In the genomic region with DNA sequence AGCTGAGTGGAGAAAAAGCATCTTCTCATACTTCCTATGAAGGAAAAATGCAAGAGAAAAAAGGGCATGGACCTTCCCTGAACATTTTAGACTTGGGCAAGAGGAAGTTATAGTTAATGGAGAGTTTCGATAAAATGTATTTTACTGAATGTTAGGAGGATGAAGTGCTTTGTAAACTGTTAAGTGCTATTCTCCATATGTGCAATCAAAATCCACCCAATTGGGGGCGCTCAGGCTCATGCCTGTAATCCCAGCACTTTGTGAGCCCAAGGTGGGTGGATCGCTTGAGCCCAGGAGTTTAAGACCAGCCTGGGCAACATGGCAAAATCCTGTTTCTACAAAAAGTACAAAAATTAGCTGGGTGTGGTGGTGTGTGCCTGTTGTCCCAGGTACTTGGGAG, we compare ENCODE assay signal across 24 cellular contexts. TPM values are rescaled to one million over a fixed set of nuclear protein-coding genes. Genes with fewer than 3 reads are reported as not detected.
DNase-seq lines count a peak whose midpoint lies in the region; ATAC-seq, FAIRE-seq and TF ChIP-seq lines count a peak whose summit lies in the region.
"Had no signal": no experiment of that assay in that cellular context is flagged by ENCODE, and none has a peak within 500 bp of the region (broad histone marks: within the 10 kb centered on the region; RNA-seq: fewer than 3 reads in every experiment).

No MANE protein-coding gene starts in this region.

- CTCF ChIA-PET in K562 (lab: Yijun Ruan, JAX; ENCODE audit: low intra/inter-chr PET ratio) = interaction anchor here (0.6 to 0.9 kb wide), 2 partner anchors 124 to 147 kb away, joined by 3 to 4 read pairs; no protein-coding TSS in a partner anchor

- peaks cover 4% of the 10 kb centered on the region; the same call in 1 of the 2 replicates for H3K79me2 ChIP-seq in OCI-LY1 (ENCODE audit: insufficient read depth, low read length)
- H3K79me2 ChIP-seq in K562 (ENCODE audit: control insufficient read depth, insufficient read depth, low read length) = peaks cover 19% of the 10 kb centered on the region

- TF ChIP-seq RAD21 in K562 (CRISPR knock-in tag; conservative IDR thresholded peaks at IDR 0.05 in 1 of 2, IDR thresholded peaks at IDR 0.05 in 1 of 2) = peak; percentile 28 to 60; a peak in 3 of 4 replicates

- H3K9me2 ChIP-seq in OCI-LY1 (ENCODE audit: low read depth, low read length) = no peaks in the 10 kb centered on the region

- FAIRE-seq in K562 (lab: Jason Lieb, UNC) = peak; percentile 74
- FAIRE-seq: frontal cortex had no signal

- peaks cover 2% of the 10 kb centered on the region for H3K36me3 Mint-ChIP-seq in activated naive CD8-positive, alpha-beta T cell
- peaks cover 14% of the 10 kb centered on the region for H3K36me3 Mint-ChIP-seq in activated naive CD8-positive, alpha-beta T cell treated with anti-CD3 and anti-CD28 coated beads, Interleukin-2, amount 50 U/mL, for 24 hours (ENCODE audit: low read depth)

- TF ChIP-seq POLR2A in K562 (conservative IDR thresholded peaks at IDR 0.05) = no peak
- no peak for TF ChIP-seq POLR2A in spleen (IDR thresholded peaks at IDR 0.05)
- TF ChIP-seq POLR2A in heart left ventricle (IDR thresholded peaks at IDR 0.05) = no peak

- H3K4me2 ChIP-seq in OCI-LY1 (ENCODE audit: low read length) (no peak overlapping the region), K562 (ENCODE audit: insufficient read depth, low read length) (no peak overlapping the region)

- H3K27me3 ChIP-seq in OCI-LY1 (ENCODE audit: insufficient read depth, low read length) = no peaks in the 10 kb centered on the region
- no peaks in the 10 kb centered on the region for H3K27me3 ChIP-seq in K562 (ENCODE audit: control insufficient read depth in 2 of 2, insufficient read depth in 2 of 2, low read length in 2 of 2)
- no peaks in the 10 kb centered on the region for H3K27me3 ChIP-seq in spleen (replicated peaks in 1 of 7)
- H3K27me3 ChIP-seq in heart left ventricle = no peaks in the 10 kb centered on the region
- H3K27me3 ChIP-seq: dorsolateral prefrontal cortex had no signal

- H2AFZ ChIP-seq in OCI-LY1 (ENCODE audit: low read length) = no peak overlapping the region
- 0 out of 2 replicates have a peak overlapping the region, but pooled peaks have one; percentile 33 for H2AFZ ChIP-seq in K562 (ENCODE audit: low read depth, low read length)

- TF ChIP-seq CTCF in OCI-LY1 (IDR thresholded peaks at IDR 0.05; ENCODE audit: low read length) (peak; percentile 40; the same call in 1 of the 2 replicates), K562 (IDR thresholded peaks at IDR 0.05 in 2 of 3, conservative IDR thresholded peaks at IDR 0.05 in 1 of 3; ENCODE audit: insufficient read depth in 2 of 3, low read depth in 1 of 3, low read length in 3 of 3) (peak in 2 of 3 experiments; percentile 44 to 58; a peak in 3 of 6 replicates), spleen (IDR thresholded peaks at IDR 0.05 in 8 of 11, conservative IDR thresholded peaks at IDR 0.05 in 3 of 11) (no peak), heart left ventricle (IDR thresholded peaks at IDR 0.05) (no peak)

- 38% methylated on average over 3 of the region's 3 CpGs for WGBS in K562 (ENCODE audit: insufficient coverage, low coverage, missing lambda C conversion rate)
- WGBS in spleen, 5 donors = 92 to 100% (median 96%) methylated on average over 3 of the region's 3 CpGs
- 92 to 97% (median 95%) methylated on average over 3 of the region's 3 CpGs for WGBS in heart left ventricle, 4 donors

- no peaks in the 10 kb centered on the region for H3K9me3 ChIP-seq in OCI-LY1 (ENCODE audit: low read length)
- H3K9me3 ChIP-seq in K562 (replicated peaks; ENCODE audit: control insufficient read depth, insufficient read depth, low read depth, low read length) = no peaks in the 10 kb centered on the region
- H3K9me3 ChIP-seq in spleen = no peaks in the 10 kb centered on the region
- no peaks in the 10 kb centered on the region for H3K9me3 ChIP-seq in heart left ventricle
- H3K9me3 ChIP-seq: psoas muscle had no signal

- TF ChIP-seq EP300 in K562 (IDR thresholded peaks at IDR 0.05; ENCODE audit: low read length) = no peak

- ATAC-seq in activated naive CD8-positive, alpha-beta T cell treated with anti-CD3 and anti-CD28 coated beads, Interleukin-2, amount 50 U/mL, for 24 hours = no peak
- ATAC-seq in K562 (no peak), heart left ventricle (no peak)
- ATAC-seq: CD8-positive, alpha-beta T cell; left colon; psoas muscle had no signal

- H3K4me3 ChIP-seq in OCI-LY1 (ENCODE audit: low read depth, low read length, poor library complexity, severe bottlenecking) (no peak overlapping the region), K562 (no peak overlapping the region), spleen (no peak overlapping the region), heart left ventricle (no peak overlapping the region)

- no peak overlapping the region for H3K9ac ChIP-seq in OCI-LY1 (ENCODE audit: low read length)
- H3K9ac ChIP-seq in K562 (ENCODE audit: insufficient read depth in 1 of 2, low read depth in 2 of 2, low read length in 2 of 2) = 0 out of 4 replicates have a peak overlapping the region, but pooled peaks of 1 of the 2 experiments have one; percentile 85

- POLR2A ChIA-PET in K562 (lab: Yijun Ruan, JAX) = interaction anchor here (1.7 to 4.2 kb wide), 2 partner anchors 9 to 15 kb away, joined by 4 to 26 read pairs; partner anchors contain the start of gene PAN2

- no peaks in the 10 kb centered on the region for H3K9me3 Mint-ChIP-seq in activated naive CD8-positive, alpha-beta T cell (ENCODE audit: low read depth)
- H3K9me3 Mint-ChIP-seq in activated naive CD8-positive, alpha-beta T cell treated with anti-CD3 and anti-CD28 coated beads, Interleukin-2, amount 50 U/mL, for 24 hours = no peaks in the 10 kb centered on the region
- H3K9me3 Mint-ChIP-seq: activated T-helper 2 cell treated with anti-CD3 and anti-CD28 coated beads, Interferon-gamma antibody, Interleukin-2, Interleukin-4, amounts not matched to agents 10 μg/mL and 5 μg/mL and 100 μg/mL, durations not matched to agents 14 hours and 24 hours and 36 hours; CD8-positive, alpha-beta T cell had no signal

- H4K20me1 ChIP-seq in OCI-LY1 (ENCODE audit: insufficient read depth, low read length) = no peaks in the 10 kb centered on the region
- no peaks in the 10 kb centered on the region for H4K20me1 ChIP-seq in K562 (replicated peaks; ENCODE audit: control insufficient read depth, insufficient read depth, low read length)

- no peaks in the 10 kb centered on the region for H3K27me3 Mint-ChIP-seq in activated naive CD8-positive, alpha-beta T cell
- no peaks in the 10 kb centered on the region for H3K27me3 Mint-ChIP-seq in activated naive CD8-positive, alpha-beta T cell treated with anti-CD3 and anti-CD28 coated beads, Interleukin-2, amount 50 U/mL, for 24 hours

- H3K9me1 ChIP-seq in K562 (ENCODE audit: control insufficient read depth, insufficient read depth, low read length) = no peaks in the 10 kb centered on the region

- intact Hi-C loops in K562 (cut with micrococcal nuclease) (loop anchor here (2.0 to 5.0 kb wide), 2 partner anchors 15 to 60 kb away; partner anchors contain the start of gene PAN2), spleen (cut with DNase I; ENCODE audit: low total_unique reads) (no loop called here), heart left ventricle (cut with DNase I) (loop anchor here in 3 of 10 donors (5.0 to 10.0 kb wide), 4 partner anchors 147 to 200 kb away; partner anchors contain the start of genes SPRYD4 (in 2 of the 3), ESYT1 (in 1 of the 3), RPL41 (in 1 of the 3) and ZC3H10 (in 1 of the 3))

- BruUV-seq in K562 (replicated peaks; lab: Mats Ljungman, UMichigan) = no TSS peak

- in situ Hi-C loops in K562 (cut with MboI) = no loop called here

- H3K27ac ChIP-seq in OCI-LY1 (ENCODE audit: low read depth, low read length, poor library complexity, severe bottlenecking) = no peak overlapping the region
- 0 out of 3 replicates have a peak overlapping the region, but pooled peaks have one; percentile 28 for H3K27ac ChIP-seq in K562 (ENCODE audit: extremely low read depth, low read depth, low read length)
- no peak overlapping the region for H3K27ac ChIP-seq in spleen
- no peak overlapping the region for H3K27ac ChIP-seq in heart left ventricle

- H3K36me3 ChIP-seq in OCI-LY1 (ENCODE audit: insufficient read depth, low read length) (peaks cover 33% of the 10 kb centered on the region; the same call in 1 of the 2 replicates), K562 (ENCODE audit: control insufficient read depth, insufficient read depth, low read length) (peaks cover 49% of the 10 kb centered on the region), spleen (peaks cover 0 to 71% (median 38%) of the 10 kb centered on the region in 6 donors), heart left ventricle (peaks cover 0 to 73% (median 50%) of the 10 kb centered on the region in 9 donors)

- H3F3A ChIP-seq in OCI-LY1 (ENCODE audit: insufficient read depth, low read length) = no peaks in the 10 kb centered on the region

- H3K4me1 ChIP-seq in OCI-LY1 (ENCODE audit: insufficient read depth, low read length, severe bottlenecking) = peaks cover 18% of the 10 kb centered on the region
- peaks cover 11% of the 10 kb centered on the region in 2 experiments; a peak in 4 of 5 replicates for H3K4me1 ChIP-seq in K562 (replicated peaks in 1 of 2; ENCODE audit: control insufficient read depth in 2 of 2, insufficient read depth in 2 of 2, low read length in 2 of 2)
- H3K4me1 ChIP-seq in spleen = peaks cover 6 to 30% (median 21%) of the 10 kb centered on the region in 6 donors
- peaks cover 0 to 20% (median 13%) of the 10 kb centered on the region in 12 donors for H3K4me1 ChIP-seq in heart left ventricle

- no peak for DNase-seq in activated naive CD8-positive, alpha-beta T cell treated with anti-CD3 and anti-CD28 coated beads, Interleukin-2, amount 50 U/mL, for 24 hours
- DNase-seq in K562 (ENCODE audit: extremely low read depth in 1 of 4, low spot score in 3 of 4) = peak in 1 of 4 experiments; percentile 34
- DNase-seq in stimulated activated naive CD4-positive, alpha-beta T cell (lab: John Stamatoyannopoulos, UW) = no peak
- no peak for DNase-seq in spleen
- DNase-seq in OCI-M2 (lab: John Stamatoyannopoulos, UW; ENCODE audit: unreplicated experiment) = no peak
- DNase-seq in heart left ventricle = no peak
- DNase-seq: amniotic stem cell; CD8-positive, alpha-beta T cell; erythroblast; Kasumi-1; left colon; NCI-H1105 treated with DMSO at 0.1 percent for 48 hours; NCI-H510A; psoas muscle; SHP77 treated with DMSO at 0.1 percent for 48 hours; stimulated activated CD8-positive, alpha-beta memory T cell treated with anti-CD3 and anti-CD28 coated beads, Interleukin-4, amount 100 ng/mL, for 48 hours; substantia nigra had no signal

- peak overlapping the region; percentile 78 for H3K27ac Mint-ChIP-seq in activated naive CD8-positive, alpha-beta T cell
- H3K27ac Mint-ChIP-seq in activated naive CD8-positive, alpha-beta T cell treated with anti-CD3 and anti-CD28 coated beads, Interleukin-2, amount 50 U/mL, for 24 hours = no peak overlapping the region
- H3K27ac Mint-ChIP-seq: activated T-helper 2 cell treated with anti-CD3 and anti-CD28 coated beads, Interferon-gamma antibody, Interleukin-2, Interleukin-4, amounts not matched to agents 10 μg/mL and 5 μg/mL and 100 μg/mL, durations not matched to agents 14 hours and 24 hours and 36 hours; CD8-positive, alpha-beta T cell had no signal

- no peak overlapping the region for H3K4me3 Mint-ChIP-seq in activated naive CD8-positive, alpha-beta T cell
- H3K4me3 Mint-ChIP-seq in activated naive CD8-positive, alpha-beta T cell treated with anti-CD3 and anti-CD28 coated beads, Interleukin-2, amount 50 U/mL, for 24 hours = no peak overlapping the region
- H3K4me3 Mint-ChIP-seq: CD8-positive, alpha-beta T cell had no signal

- peaks cover 11% of the 10 kb centered on the region for H3K4me1 Mint-ChIP-seq in activated naive CD8-positive, alpha-beta T cell (ENCODE audit: low read depth)
- peaks cover 21% of the 10 kb centered on the region for H3K4me1 Mint-ChIP-seq in activated naive CD8-positive, alpha-beta T cell treated with anti-CD3 and anti-CD28 coated beads, Interleukin-2, amount 50 U/mL, for 24 hours

RNA-seq across cellular contexts. Expression of gene CNPY2, which starts 1.9 kb away (rescaled TPM):
- total RNA-seq in K562 (2011; cell fraction: chromatin; rRNA removed; ENCODE audit: low replicate concordance) = 149 and 200 TPM in 2 replicates
- 156 TPM in 2 replicates for total RNA-seq in K562 (2011; cell fraction: nucleolus; rRNA removed)
- 170 and 172 TPM in 2 replicates for total RNA-seq in K562 (2011; cell fraction: nucleoplasm; rRNA removed)
- total RNA-seq in K562 (2014; rRNA removed) (92.1 and 99.8 TPM in 2 replicates), K562 (2014; rRNA removed; fragmentation: Illumina TruSeq; extraction: Trizol) (147 and 150 TPM in 2 replicates), K562 (2015; rRNA removed; fragmentation: Illumina TruSeq; extraction: Trizol) (134 and 138 TPM in 2 replicates), K562 (2021) (126 and 135 TPM in 2 replicates), spleen (10 to 100 TPM; 63.0 to 79.7 (median 71.9) TPM), heart left ventricle (10 to 100 TPM; 26.8 to 61.0 (median 35.6) TPM)
- polyA plus RNA-seq in K562 (2011; rRNA removed) (181 and 190 TPM in 2 replicates), K562 (2014; fragmentation: Illumina TruSeq; extraction: Trizol) (139 and 142 TPM in 2 replicates), K562 (2014; fragmentation: Nextera tagmentation; extraction: Ambion mirVana) (10 to 100 TPM; 33.8 to 45.0 TPM), K562 (2014; rRNA removed) (163 and 169 TPM in 2 replicates), spleen (10 to 100 TPM; 81.9 to 86.9 (median 86.7) TPM), heart left ventricle (10 to 100 TPM; 64.2 to 67.3 TPM)
- 120 and 165 TPM in 2 replicates for polyA plus RNA-seq in K562 (2011; cell fraction: cytosol; rRNA removed)
- polyA plus RNA-seq in K562 (2011; cell fraction: nucleus; rRNA removed) = 78.9 and 103 TPM in 2 replicates
- 118 and 164 TPM in 2 replicates for polyA plus RNA-seq in K562 (2012)
- polyA minus RNA-seq in K562 (2011; rRNA and poly(A)+ RNA removed) = 106 and 114 TPM in 2 replicates
- polyA minus RNA-seq in K562 (2011; cell fraction: cytosol; rRNA and poly(A)+ RNA removed) = 30.3 and 31.9 TPM in 2 replicates
- polyA minus RNA-seq in K562 (2011; cell fraction: nucleus; rRNA and poly(A)+ RNA removed) = 22.1 and 38.5 TPM in 2 replicates

RNA-seq across cellular contexts. Expression of gene PAN2, which starts 16.1 kb away (rescaled TPM):
- total RNA-seq in K562 (2011; cell fraction: chromatin; rRNA removed; ENCODE audit: low replicate concordance) = 615 and 739 TPM in 2 replicates
- 296 and 318 TPM in 2 replicates for total RNA-seq in K562 (2011; cell fraction: nucleolus; rRNA removed)
- 263 and 299 TPM in 2 replicates for total RNA-seq in K562 (2011; cell fraction: nucleoplasm; rRNA removed)
- 25.0 and 25.6 TPM in 2 replicates for total RNA-seq in K562 (2014; rRNA removed)
- total RNA-seq in K562 (2014; rRNA removed; fragmentation: Illumina TruSeq; extraction: Trizol) = 25.9 and 26.0 TPM in 2 replicates
- total RNA-seq in K562 (2015; rRNA removed; fragmentation: Illumina TruSeq; extraction: Trizol) = 21.6 and 21.7 TPM in 2 replicates
- total RNA-seq in K562 (2021) = 40.2 and 51.4 TPM in 2 replicates
- polyA plus RNA-seq in K562 (2011; rRNA removed) = 66.1 and 134 TPM in 2 replicates
- polyA plus RNA-seq in K562 (2011; cell fraction: cytosol; rRNA removed) = 22.2 and 36.4 TPM in 2 replicates
- 942 and 1,795 TPM in 2 replicates for polyA plus RNA-seq in K562 (2011; cell fraction: nucleus; rRNA removed)
- 42.1 and 71.3 TPM in 2 replicates for polyA plus RNA-seq in K562 (2012)
- polyA plus RNA-seq in K562 (2014; fragmentation: Illumina TruSeq; extraction: Trizol) = 29.1 and 35.3 TPM in 2 replicates
- polyA plus RNA-seq in K562 (2014; fragmentation: Nextera tagmentation; extraction: Ambion mirVana) = 10 to 100 TPM; 15.0 to 23.9 TPM
- 39.4 and 65.2 TPM in 2 replicates for polyA plus RNA-seq in K562 (2014; rRNA removed)
- polyA minus RNA-seq in K562 (2011; rRNA and poly(A)+ RNA removed) = 27.5 and 64.2 TPM in 2 replicates
- 13.0 and 14.8 TPM in 2 replicates for polyA minus RNA-seq in K562 (2011; cell fraction: cytosol; rRNA and poly(A)+ RNA removed)
- polyA minus RNA-seq in K562 (2011; cell fraction: nucleus; rRNA and poly(A)+ RNA removed) = 98.8 and 223 TPM in 2 replicates
- total RNA-seq in spleen = 100 to 1,000 TPM in 4 of 7 donors, 10 to 100 TPM in 3; 47.4 to 132 (median 100) TPM
- polyA plus RNA-seq in spleen = 10 to 100 TPM; 34.8 to 56.5 (median 54.4) TPM
- total RNA-seq in heart left ventricle = 10 to 100 TPM; 12.3 to 43.8 (median 38.2) TPM
- polyA plus RNA-seq in heart left ventricle = 10 to 100 TPM; 15.1 to 44.7 TPM

RNA-seq across cellular contexts. Expression of gene CS, which starts 17.5 kb away (rescaled TPM):
- 232 and 281 TPM in 2 replicates for total RNA-seq in K562 (2011; cell fraction: chromatin; rRNA removed; ENCODE audit: low replicate concordance)
- total RNA-seq in K562 (2011; cell fraction: nucleolus; rRNA removed) = 149 and 156 TPM in 2 replicates
- total RNA-seq in K562 (2011; cell fraction: nucleoplasm; rRNA removed) = 189 and 239 TPM in 2 replicates
- total RNA-seq in K562 (2014; rRNA removed) = 103 and 130 TPM in 2 replicates
- total RNA-seq in K562 (2014; rRNA removed; fragmentation: Illumina TruSeq; extraction: Trizol) = 149 and 156 TPM in 2 replicates
- total RNA-seq in K562 (2015; rRNA removed; fragmentation: Illumina TruSeq; extraction: Trizol) = 164 and 168 TPM in 2 replicates
- total RNA-seq in K562 (2021) = 365 and 375 TPM in 2 replicates
- polyA plus RNA-seq in K562 (2011; rRNA removed) = 107 and 183 TPM in 2 replicates
- 101 and 152 TPM in 2 replicates for polyA plus RNA-seq in K562 (2011; cell fraction: cytosol; rRNA removed)
- polyA plus RNA-seq in K562 (2011; cell fraction: nucleus; rRNA removed) = 173 and 189 TPM in 2 replicates
- polyA plus RNA-seq in K562 (2012) = 183 and 226 TPM in 2 replicates
- polyA plus RNA-seq in K562 (2014; fragmentation: Illumina TruSeq; extraction: Trizol) = 301 and 390 TPM in 2 replicates
- 100 to 1,000 TPM in 1 of 2 experiments, 10 to 100 TPM in 1; 99.9 to 239 TPM for polyA plus RNA-seq in K562 (2014; fragmentation: Nextera tagmentation; extraction: Ambion mirVana)
- polyA plus RNA-seq in K562 (2014; rRNA removed) = 109 and 122 TPM in 2 replicates
- 150 and 226 TPM in 2 replicates for polyA minus RNA-seq in K562 (2011; rRNA and poly(A)+ RNA removed)
- 315 and 351 TPM in 2 replicates for polyA minus RNA-seq in K562 (2011; cell fraction: cytosol; rRNA and poly(A)+ RNA removed)
- polyA minus RNA-seq in K562 (2011; cell fraction: nucleus; rRNA and poly(A)+ RNA removed) = 64.2 and 101 TPM in 2 replicates
- 100 to 1,000 TPM; 115 to 141 (median 132) TPM for total RNA-seq in spleen
- polyA plus RNA-seq in spleen = 10 to 100 TPM; 35.6 to 45.8 (median 36.6) TPM
- total RNA-seq in heart left ventricle = 100 to 1,000 TPM; 489 to 866 (median 662) TPM
- polyA plus RNA-seq in heart left ventricle = 100 to 1,000 TPM; 165 to 291 TPM

RNA-seq across cellular contexts. Expression of gene IL23A, which starts 21.0 kb away (rescaled TPM):
- total RNA-seq in K562 (2011; cell fraction: chromatin; rRNA removed; ENCODE audit: low replicate concordance) = 5.8 and 7.7 TPM in 2 replicates
- total RNA-seq in K562 (2011; cell fraction: nucleolus; rRNA removed) = 6.0 and 10.7 TPM in 2 replicates
- total RNA-seq in K562 (2011; cell fraction: nucleoplasm; rRNA removed) = 8.4 and 11.0 TPM in 2 replicates
- total RNA-seq in K562 (2014; rRNA removed) = 7.8 and 8.9 TPM in 2 replicates
- total RNA-seq in K562 (2014; rRNA removed; fragmentation: Illumina TruSeq; extraction: Trizol) = 9.0 and 9.1 TPM in 2 replicates
- 9.1 TPM in 2 replicates for total RNA-seq in K562 (2015; rRNA removed; fragmentation: Illumina TruSeq; extraction: Trizol)
- total RNA-seq in K562 (2021) = 9.6 and 12.5 TPM in 2 replicates
- polyA plus RNA-seq in K562 (2011; rRNA removed) = 4.4 and 21.6 TPM in 2 replicates
- polyA plus RNA-seq in K562 (2011; cell fraction: cytosol; rRNA removed) = 9.3 and 22.4 TPM in 2 replicates
- polyA plus RNA-seq in K562 (2011; cell fraction: nucleus; rRNA removed) = 18.8 and 49.0 TPM in 2 replicates
- polyA plus RNA-seq in K562 (2012) = 10.0 and 54.7 TPM in 2 replicates
- polyA plus RNA-seq in K562 (2014; fragmentation: Illumina TruSeq; extraction: Trizol) = 20.1 and 22.5 TPM in 2 replicates
- 10 to 100 TPM; 36.7 to 37.2 TPM for polyA plus RNA-seq in K562 (2014; fragmentation: Nextera tagmentation; extraction: Ambion mirVana)
- 21.3 and 29.3 TPM in 2 replicates for polyA plus RNA-seq in K562 (2014; rRNA removed)
- polyA minus RNA-seq in K562 (2011; rRNA and poly(A)+ RNA removed) = 0.98 and 2.3 TPM in 2 replicates
- 3.3 TPM in 1 of 2 replicates, not detected in the other for polyA minus RNA-seq in K562 (2011; cell fraction: cytosol; rRNA and poly(A)+ RNA removed)
- polyA minus RNA-seq in K562 (2011; cell fraction: nucleus; rRNA and poly(A)+ RNA removed) = 0.67 and 3.4 TPM in 2 replicates
- total RNA-seq in spleen = 1 to 10 TPM; 1.1 to 4.5 (median 2.0) TPM
- 1 to 10 TPM; 1.8 to 4.0 (median 3.6) TPM for polyA plus RNA-seq in spleen
- under 1 TPM in 1 of 9 donors, not detected in 8; 0.69 TPM for total RNA-seq in heart left ventricle
- under 1 TPM in 1 of 2 donors, not detected in 1; 0.29 TPM for polyA plus RNA-seq in heart left ventricle
- total RNA-seq: cardiac septum, frontal cortex, left colon had no signal
- polyA plus RNA-seq: AG04450 had no signal

RNA-seq across cellular contexts. Expression of gene STAT2, which starts 42.2 kb away (rescaled TPM):
- total RNA-seq in K562 (2011; cell fraction: chromatin; rRNA removed; ENCODE audit: low replicate concordance) = 323 and 539 TPM in 2 replicates
- total RNA-seq in K562 (2011; cell fraction: nucleolus; rRNA removed) = 245 and 246 TPM in 2 replicates
- total RNA-seq in K562 (2011; cell fraction: nucleoplasm; rRNA removed) = 197 and 224 TPM in 2 replicates
- total RNA-seq in K562 (2014; rRNA removed) (32.7 and 36.9 TPM in 2 replicates), K562 (2014; rRNA removed; fragmentation: Illumina TruSeq; extraction: Trizol) (38.6 and 40.3 TPM in 2 replicates), K562 (2015; rRNA removed; fragmentation: Illumina TruSeq; extraction: Trizol) (39.1 and 40.5 TPM in 2 replicates), K562 (2021) (46.9 and 49.3 TPM in 2 replicates), spleen (100 to 1,000 TPM; 219 to 262 (median 233) TPM), heart left ventricle (100 to 1,000 TPM in 1 of 9 donors, 10 to 100 TPM in 8; 31.4 to 150 (median 37.1) TPM)
- polyA plus RNA-seq in K562 (2011; rRNA removed) (44.2 and 71.2 TPM in 2 replicates), K562 (2014; fragmentation: Illumina TruSeq; extraction: Trizol) (38.2 and 39.2 TPM in 2 replicates), K562 (2014; fragmentation: Nextera tagmentation; extraction: Ambion mirVana) (10 to 100 TPM; 15.5 to 16.9 TPM), K562 (2014; rRNA removed) (39.1 and 40.1 TPM in 2 replicates), spleen (10 to 100 TPM; 41.5 to 89.7 (median 71.7) TPM), heart left ventricle (10 to 100 TPM; 23.1 to 26.2 TPM)
- polyA plus RNA-seq in K562 (2011; cell fraction: cytosol; rRNA removed) = 27.4 and 45.5 TPM in 2 replicates
- polyA plus RNA-seq in K562 (2011; cell fraction: nucleus; rRNA removed) = 151 and 211 TPM in 2 replicates
- polyA plus RNA-seq in K562 (2012) = 34.1 and 59.4 TPM in 2 replicates
- polyA minus RNA-seq in K562 (2011; rRNA and poly(A)+ RNA removed) = 69.6 and 79.5 TPM in 2 replicates
- 28.8 and 40.3 TPM in 2 replicates for polyA minus RNA-seq in K562 (2011; cell fraction: cytosol; rRNA and poly(A)+ RNA removed)
- 75.9 and 148 TPM in 2 replicates for polyA minus RNA-seq in K562 (2011; cell fraction: nucleus; rRNA and poly(A)+ RNA removed)

Comparison
In these comparisons a context has a peak if more than half of its experiments do, and no peak if none do; other contexts are left out.
1. CTCF ChIP-seq: peak in OCI-LY1 (single experiment) and K562 (2 of 3); none in spleen (0 of 11) and heart left ventricle (0 of 12).